Comparison of ENCODE assay signal across 8 cellular contexts in the genomic region with DNA sequence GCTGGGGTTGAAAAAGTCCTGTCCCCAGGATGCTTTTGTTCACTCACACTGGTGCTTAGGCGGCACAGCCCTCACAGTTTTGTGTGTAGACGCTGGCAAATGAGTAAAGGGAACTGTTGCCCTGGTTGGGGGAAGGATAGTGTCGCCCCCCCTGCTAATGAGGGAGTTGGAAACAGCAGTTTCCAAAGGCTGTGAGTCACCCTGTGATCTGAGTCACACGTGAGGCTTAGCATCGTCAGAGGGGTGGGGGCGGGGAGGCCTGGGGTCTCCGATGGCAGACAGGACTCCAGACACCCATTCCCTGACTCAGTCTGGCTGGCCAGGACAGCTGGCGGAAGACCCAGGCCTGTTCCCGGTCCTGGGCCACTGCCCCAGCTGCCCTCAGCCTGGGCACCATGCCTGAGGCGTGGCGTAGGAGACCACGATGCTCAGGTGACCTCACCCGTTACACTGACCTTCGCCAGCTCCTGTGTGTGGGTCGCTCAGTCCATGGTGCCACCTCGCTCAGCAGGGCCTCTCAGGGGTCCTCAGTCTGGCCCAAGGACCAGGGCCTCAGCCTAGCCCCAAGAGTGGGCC. TPM values are rescaled to one million over a fixed set of nuclear protein-coding genes. Genes with fewer than 3 reads are reported as not detected.
DNase-seq lines count a peak whose midpoint lies in the region; ATAC-seq, FAIRE-seq and TF ChIP-seq lines count a peak whose summit lies in the region.

No MANE protein-coding gene starts in this region.

- intact Hi-C loops in posterior vena cava (cut with DNase I): no loop called here

- no peaks in the 10 kb centered on the region for H3K27me3 Mint-ChIP-seq in activated CD8-positive, alpha-beta memory T cell treated with anti-CD3 and anti-CD28 coated beads, Interleukin-2, amount 10 ng/mL, durations not matched to agents 7 days and 5 days

- H3K27ac Mint-ChIP-seq in activated CD8-positive, alpha-beta memory T cell treated with anti-CD3 and anti-CD28 coated beads, Interleukin-2, amount 10 ng/mL, durations not matched to agents 7 days and 5 days: no peak overlapping the region

- POLR2A ChIA-PET in GM10248 (lab: Yijun Ruan, JAX): interaction anchor here (1.4 kb wide), 1 partner anchor 87 kb away, joined by 4 read pairs; a partner anchor contains a TSS

- H3K4me1 Mint-ChIP-seq in activated CD8-positive, alpha-beta memory T cell treated with anti-CD3 and anti-CD28 coated beads, Interleukin-2, amount 10 ng/mL, durations not matched to agents 7 days and 5 days: peaks cover 25% of the 10 kb centered on the region

- no peak overlapping the region for H3K4me3 Mint-ChIP-seq in activated CD8-positive, alpha-beta memory T cell treated with anti-CD3 and anti-CD28 coated beads, Interleukin-2, amount 10 ng/mL, durations not matched to agents 7 days and 5 days

- peak; percentile 86 for DNase-seq in HS-27A (ENCODE audit: low read depth)
- peak; percentile 44 for DNase-seq in activated CD8-positive, alpha-beta memory T cell treated with anti-CD3 and anti-CD28 coated beads, Interleukin-2, amount 10 ng/mL, durations not matched to agents 7 days and 5 days
- DNase-seq in fibroblast of mammary gland (ENCODE audit: low read depth): peak; percentile 97
- DNase-seq in posterior vena cava (ENCODE audit: low spot score): peak; percentile 91
- DNase-seq in RPMI8226: no peak
- DNase-seq in GM19239 (ENCODE audit: insufficient read length, low spot score): no peak
- no peak for DNase-seq in GM10248 (ENCODE audit: extremely low spot score)
- DNase-seq in NCI-H748 treated with DMSO at 0.1 percent for 48 hours (lab: John Stamatoyannopoulos, UW): no peak

- no peak for ATAC-seq in activated CD8-positive, alpha-beta memory T cell treated with anti-CD3 and anti-CD28 coated beads, Interleukin-2, amount 10 ng/mL, durations not matched to agents 7 days and 5 days

- H3K9me3 Mint-ChIP-seq in activated CD8-positive, alpha-beta memory T cell treated with anti-CD3 and anti-CD28 coated beads, Interleukin-2, amount 10 ng/mL, durations not matched to agents 7 days and 5 days (ENCODE audit: low read depth): no peaks in the 10 kb centered on the region

- no peak overlapping the region for H3K4me3 ChIP-seq in fibroblast of mammary gland (ENCODE audit: control insufficient read depth, low read depth, low read length)

- CTCF ChIA-PET in activated CD8-positive, alpha-beta memory T cell treated with anti-CD3 and anti-CD28 coated beads, Interleukin-2, amount 10 ng/mL, durations not matched to agents 7 days and 5 days (lab: Charles Lee): interaction anchor here (2.2 kb wide), 1 partner anchor 59 kb away, joined by 7 read pairs; no protein-coding TSS in a partner anchor
- CTCF ChIA-PET in GM10248 (lab: Yijun Ruan, JAX): interaction anchor here (0.9 to 7.9 kb wide), 9 partner anchors 9 to 105 kb away, joined by 3 to 48 read pairs (median 7); a partner anchor contains a TSS

- TF ChIP-seq CTCF in fibroblast of mammary gland (conservative IDR thresholded peaks at IDR 0.05; ENCODE audit: control insufficient read depth, insufficient read depth, low read depth, low read length): no peak
- TF ChIP-seq CTCF in GM10248 (IDR thresholded peaks at IDR 0.05; ENCODE audit: control extremely low read depth, extremely low read depth, low read depth, missing control alignments): no peak

- no peaks in the 10 kb centered on the region for H3K36me3 Mint-ChIP-seq in activated CD8-positive, alpha-beta memory T cell treated with anti-CD3 and anti-CD28 coated beads, Interleukin-2, amount 10 ng/mL, durations not matched to agents 7 days and 5 days

- FAIRE-seq in GM19239 (lab: Jason Lieb, UNC): no peak

RNA-seq across cellular contexts. Expression of a gene that starts 2.9 kb away (rescaled TPM):
- total RNA-seq in activated CD8-positive, alpha-beta memory T cell treated with anti-CD3 and anti-CD28 coated beads, Interleukin-2, amount 10 ng/mL, durations not matched to agents 7 days and 5 days: 1 to 10 TPM; 5.2 to 5.5 TPM
- 10 to 100 TPM; 68.7 to 82.2 TPM for total RNA-seq in posterior vena cava

RNA-seq across cellular contexts. Expression of a gene that starts 34.4 kb away (rescaled TPM):
- not detected for total RNA-seq in activated CD8-positive, alpha-beta memory T cell treated with anti-CD3 and anti-CD28 coated beads, Interleukin-2, amount 10 ng/mL, durations not matched to agents 7 days and 5 days
- total RNA-seq in posterior vena cava: 1 to 10 TPM in 1 of 2 donors, under 1 TPM in 1; 0.93 to 1.0 TPM

Comparison
In these comparisons a context has a peak if more than half of its experiments do, and no peak if none do; other contexts are left out.
1. DNase-seq: peak in HS-27A (single experiment), activated CD8-positive, alpha-beta memory T cell treated with anti-CD3 and anti-CD28 coated beads, Interleukin-2, amount 10 ng/mL, durations not matched to agents 7 days and 5 days (single experiment), fibroblast of mammary gland (single experiment) and posterior vena cava (single experiment); none in RPMI8226 (single experiment), GM19239 (single experiment), GM10248 (single experiment) and NCI-H748 treated with DMSO at 0.1 percent for 48 hours (single experiment).
2. RNA of a gene that starts 2.9 kb away (total RNA-seq): 68.7 to 82.2 TPM in posterior vena cava; 5.2 to 5.5 TPM in activated CD8-positive, alpha-beta memory T cell treated with anti-CD3 and anti-CD28 coated beads, Interleukin-2, amount 10 ng/mL, durations not matched to agents 7 days and 5 days; every median in the first group is over 10 times any median in the second.